In genomic region chr1:108691128-108691885, GRCh38 we compare ENCODE assay signal across 9 cellular contexts. TPM values are rescaled to one million over a fixed set of nuclear protein-coding genes. Genes with fewer than 3 reads are reported as not detected.
DNase-seq lines count a peak whose midpoint lies in the region; ATAC-seq and TF ChIP-seq lines count a peak whose summit lies in the region.
"Had no signal": no experiment of that assay in that cellular context is flagged by ENCODE, and none has a peak within 500 bp of the region (broad histone marks: within the 10 kb centered on the region; RNA-seq: fewer than 3 reads in every experiment).

No MANE protein-coding gene starts in this region.

- no peaks in the 10 kb centered on the region for H3K9me2 ChIP-seq in hepatocyte (replicated peaks; ENCODE audit: insufficient read depth)

- H3K4me2 ChIP-seq in hepatocyte: peak overlapping the region; percentile 88

- intact Hi-C loops in CD4-positive, alpha-beta memory T cell (cut with micrococcal nuclease): loop anchor here (5.0 kb wide), 1 partner anchor 136 kb away; no protein-coding TSS in a partner anchor

- H3K27me3 Mint-ChIP-seq in CD4-positive, alpha-beta memory T cell: no peaks in the 10 kb centered on the region
- no peaks in the 10 kb centered on the region; the same call in 1 of the 2 replicates for H3K27me3 Mint-ChIP-seq in HFFc6 (ENCODE audit: insufficient read depth)
- no peaks in the 10 kb centered on the region for H3K27me3 Mint-ChIP-seq in activated CD4-positive, alpha-beta memory T cell treated with anti-CD3 and anti-CD28 coated beads, Interleukin-2, amount 10 ng/mL, durations not matched to agents 7 days and 5 days

- peaks cover 42% of the 10 kb centered on the region for H3K4me1 ChIP-seq in CD4-positive, alpha-beta memory T cell (ENCODE audit: insufficient read depth, low read length)
- H3K4me1 ChIP-seq in hepatocyte (ENCODE audit: insufficient read depth): peaks cover 20% of the 10 kb centered on the region

- H3K27ac ChIP-seq in CD4-positive, alpha-beta memory T cell (ENCODE audit: low read depth, low read length): peak overlapping the region; percentile 98
- peak overlapping the region; percentile 96 for H3K27ac ChIP-seq in hepatocyte

- peak overlapping the region; percentile 90 to 97 (median 94) for H3K4me3 Mint-ChIP-seq in CD4-positive, alpha-beta memory T cell
- peak overlapping the region; percentile 99 for H3K4me3 Mint-ChIP-seq in HFFc6
- peak overlapping the region; percentile 91 for H3K4me3 Mint-ChIP-seq in activated CD4-positive, alpha-beta memory T cell treated with anti-CD3 and anti-CD28 coated beads, Interleukin-2, amount 10 ng/mL, durations not matched to agents 7 days and 5 days
- peak overlapping the region; percentile 97 for H3K4me3 Mint-ChIP-seq in stimulated activated effector memory CD8-positive, alpha-beta T cell treated with anti-CD3 and anti-CD28 coated beads, Interleukin-12 subunit alpha, Interleukin-12 subunit beta, amount 100 ng/mL, for 72 hours

- peaks cover 51% of the 10 kb centered on the region for H3K79me2 ChIP-seq in hepatocyte

- H4K20me1 ChIP-seq in hepatocyte (ENCODE audit: insufficient read depth, poor library complexity, severe bottlenecking): peaks cover 29% of the 10 kb centered on the region

- peak overlapping the region; percentile 96 to 99 (median 98) for H3K27ac Mint-ChIP-seq in CD4-positive, alpha-beta memory T cell
- peak overlapping the region; percentile 91 for H3K27ac Mint-ChIP-seq in HFFc6
- peak overlapping the region; percentile 96 for H3K27ac Mint-ChIP-seq in activated CD4-positive, alpha-beta memory T cell treated with anti-CD3 and anti-CD28 coated beads, Interleukin-2, amount 10 ng/mL, durations not matched to agents 7 days and 5 days
- peak overlapping the region; percentile 99 for H3K27ac Mint-ChIP-seq in stimulated activated effector memory CD8-positive, alpha-beta T cell treated with anti-CD3 and anti-CD28 coated beads, Interleukin-12 subunit alpha, Interleukin-12 subunit beta, amount 100 ng/mL, for 72 hours

- no peak for TF ChIP-seq CTCF in HFFc6 (IDR thresholded peaks at IDR 0.05)
- no peak for TF ChIP-seq CTCF in hepatocyte (IDR thresholded peaks at IDR 0.05; ENCODE audit: poor library complexity)

- no peaks in the 10 kb centered on the region for H3K27me3 ChIP-seq in CD4-positive, alpha-beta memory T cell (ENCODE audit: insufficient read depth, low read length)
- no peaks in the 10 kb centered on the region for H3K27me3 ChIP-seq in hepatocyte

- peaks cover 11% of the 10 kb centered on the region for H3K36me3 ChIP-seq in CD4-positive, alpha-beta memory T cell (ENCODE audit: insufficient read depth, low read length)
- no peaks in the 10 kb centered on the region for H3K36me3 ChIP-seq in hepatocyte (replicated peaks; ENCODE audit: insufficient read depth, low read depth)

- peak overlapping the region; percentile 68 to 94 for H3K4me3 ChIP-seq in CD4-positive, alpha-beta memory T cell (ENCODE audit: low read length in 2 of 2)
- peak overlapping the region; percentile 76 for H3K4me3 ChIP-seq in hepatocyte

- WGBS in hepatocyte (ENCODE audit: low lambda C conversion rate, missing lambda C conversion rate): 39% methylated on average over 11 of the region's 11 CpGs

- H2AFZ ChIP-seq in hepatocyte: peak overlapping the region; percentile 72

- H3K4me1 Mint-ChIP-seq in CD4-positive, alpha-beta memory T cell: peaks cover 18 to 57% (median 30%) of the 10 kb centered on the region in 4 donors
- peaks cover 42% of the 10 kb centered on the region for H3K4me1 Mint-ChIP-seq in HFFc6 (ENCODE audit: low read depth)
- H3K4me1 Mint-ChIP-seq in activated CD4-positive, alpha-beta memory T cell treated with anti-CD3 and anti-CD28 coated beads, Interleukin-2, amount 10 ng/mL, durations not matched to agents 7 days and 5 days: peaks cover 34% of the 10 kb centered on the region
- H3K4me1 Mint-ChIP-seq in stimulated activated effector memory CD8-positive, alpha-beta T cell treated with anti-CD3 and anti-CD28 coated beads, Interleukin-12 subunit alpha, Interleukin-12 subunit beta, amount 100 ng/mL, for 72 hours: peaks cover 24% of the 10 kb centered on the region

- no peak for ATAC-seq in stimulated activated effector memory CD8-positive, alpha-beta T cell treated with anti-CD3 and anti-CD28 coated beads, Interleukin-12 subunit alpha, Interleukin-12 subunit beta, amount 100 ng/mL, for 72 hours

- H3K9me3 ChIP-seq in CD4-positive, alpha-beta memory T cell (ENCODE audit: control insufficient read depth in 1 of 2, low read length in 2 of 2): no peaks in the 10 kb centered on the region
- H3K9me3 ChIP-seq in hepatocyte (ENCODE audit: low read depth): no peaks in the 10 kb centered on the region

- H3K36me3 Mint-ChIP-seq in CD4-positive, alpha-beta memory T cell: peaks cover 14 to 32% of the 10 kb centered on the region in 2 donors
- H3K36me3 Mint-ChIP-seq in HFFc6 (ENCODE audit: low read depth): peaks cover 32% of the 10 kb centered on the region
- H3K36me3 Mint-ChIP-seq in activated CD4-positive, alpha-beta memory T cell treated with anti-CD3 and anti-CD28 coated beads, Interleukin-2, amount 10 ng/mL, durations not matched to agents 7 days and 5 days (ENCODE audit: low read depth): peaks cover 32% of the 10 kb centered on the region
- H3K36me3 Mint-ChIP-seq in stimulated activated effector memory CD8-positive, alpha-beta T cell treated with anti-CD3 and anti-CD28 coated beads, Interleukin-12 subunit alpha, Interleukin-12 subunit beta, amount 100 ng/mL, for 72 hours: peaks cover 45% of the 10 kb centered on the region

- CTCF ChIA-PET in CD4-positive, alpha-beta memory T cell (lab: Charles Lee; ENCODE audit: partially characterized antibody): interaction anchor here (1.2 to 5.6 kb wide), 19 partner anchors 9 to 409 kb away, joined by 4 to 138 read pairs (median 8); partner anchors contain the start of genes EEIG2 and HENMT1
- CTCF ChIA-PET in activated CD4-positive, alpha-beta memory T cell treated with anti-CD3 and anti-CD28 coated beads, Interleukin-2, amount 10 ng/mL, durations not matched to agents 7 days and 5 days (lab: Charles Lee): interaction anchor here (1.1 to 4.8 kb wide), 17 partner anchors 11 to 491 kb away, joined by 3 to 64 read pairs (median 9); partner anchors contain the start of genes EEIG2, ELAPOR1, HENMT1 and SLC25A24

- peaks cover 0 to 2% (median 0%) of the 10 kb centered on the region in 8 donors for H3K9me3 Mint-ChIP-seq in CD4-positive, alpha-beta memory T cell
- H3K9me3 Mint-ChIP-seq in HFFc6: no peaks in the 10 kb centered on the region
- H3K9me3 Mint-ChIP-seq in activated CD4-positive, alpha-beta memory T cell treated with anti-CD3 and anti-CD28 coated beads, Interleukin-2, amount 10 ng/mL, durations not matched to agents 7 days and 5 days: no peaks in the 10 kb centered on the region
- H3K9me3 Mint-ChIP-seq in stimulated activated effector memory CD8-positive, alpha-beta T cell treated with anti-CD3 and anti-CD28 coated beads, Interleukin-12 subunit alpha, Interleukin-12 subunit beta, amount 100 ng/mL, for 72 hours: no peaks in the 10 kb centered on the region

- DNase-seq in CD4-positive, alpha-beta memory T cell: no peak
- no peak for DNase-seq in HFFc6
- DNase-seq in activated CD4-positive, alpha-beta memory T cell treated with anti-CD3 and anti-CD28 coated beads, Interleukin-2, amount 10 ng/mL, durations not matched to agents 7 days and 5 days: no peak
- no peak for DNase-seq in hepatocyte (ENCODE audit: low spot score)
- no peak for DNase-seq in stimulated activated effector memory CD8-positive, alpha-beta T cell treated with anti-CD3 and anti-CD28 coated beads, Interleukin-12 subunit alpha, Interleukin-12 subunit beta, amount 100 ng/mL, for 72 hours (ENCODE audit: low spot score in 2 of 2)
- DNase-seq in HCEC 1CT: no peak
- no peak for DNase-seq in EL
- no peak for DNase-seq in cerebellum (ENCODE audit: low spot score)

- POLR2A ChIA-PET in CD4-positive, alpha-beta memory T cell (lab: Charles Lee; ENCODE audit: partially characterized antibody): interaction anchor here (0.8 to 5.6 kb wide), 40 partner anchors 9 to 1648 kb away, joined by 3 to 445 read pairs (median 6); partner anchors contain the start of genes CLCC1, EEIG2, ELAPOR1 and FNDC7
- POLR2A ChIA-PET in activated CD4-positive, alpha-beta memory T cell treated with anti-CD3 and anti-CD28 coated beads, Interleukin-2, amount 10 ng/mL, durations not matched to agents 7 days and 5 days (lab: Charles Lee): interaction anchor here (0.8 to 5.6 kb wide), 45 partner anchors 9 to 1648 kb away, joined by 3 to 338 read pairs (median 5); partner anchors contain the start of genes EEIG2, GNAI3, HENMT1 and RBM15

RNA-seq across cellular contexts. Expression of gene PRPF38B, which starts 0.8 kb away (rescaled TPM):
- total RNA-seq in CD4-positive, alpha-beta memory T cell: 100 to 1,000 TPM; 124 to 126 TPM
- polyA plus RNA-seq in CD4-positive, alpha-beta memory T cell: 10 to 100 TPM; 11.9 to 35.8 TPM
- total RNA-seq in HFFc6 (2021; fragmentation: NEBNext Ultra II Directional; extraction: Animal tissue kit (Norgen Biotek cat#: 25700)): 10 to 100 TPM; 19.9 to 24.1 (median 23.7) TPM
- 10 to 100 TPM; 68.5 to 70.5 TPM for total RNA-seq in activated CD4-positive, alpha-beta memory T cell treated with anti-CD3 and anti-CD28 coated beads, Interleukin-2, amount 10 ng/mL, durations not matched to agents 7 days and 5 days
- total RNA-seq in hepatocyte (26.1 and 27.9 TPM in 2 replicates), cerebellum (25.0 TPM)
- polyA plus RNA-seq in hepatocyte: 30.1 and 41.4 TPM in 2 replicates

RNA-seq across cellular contexts. Expression of gene FNDC7, which starts 21.4 kb away (rescaled TPM):
- total RNA-seq in CD4-positive, alpha-beta memory T cell: under 1 TPM; 0.17 TPM
- under 1 TPM in 1 of 2 donors, not detected in 1; 0.10 TPM for polyA plus RNA-seq in CD4-positive, alpha-beta memory T cell
- under 1 TPM in 1 of 6 experiments, not detected in 5; 0.08 TPM for total RNA-seq in HFFc6 (2021; fragmentation: NEBNext Ultra II Directional; extraction: Animal tissue kit (Norgen Biotek cat#: 25700))
- under 1 TPM in 1 of 2 experiments, not detected in 1; 0.05 TPM for total RNA-seq in activated CD4-positive, alpha-beta memory T cell treated with anti-CD3 and anti-CD28 coated beads, Interleukin-2, amount 10 ng/mL, durations not matched to agents 7 days and 5 days
- total RNA-seq in hepatocyte: not detected in 2 replicates
- not detected in 2 replicates for polyA plus RNA-seq in hepatocyte
- 0.18 TPM for total RNA-seq in cerebellum
- total RNA-seq: HT1080 had no signal

RNA-seq across cellular contexts. Expression of gene HENMT1, which starts 30.4 kb away (rescaled TPM):
- total RNA-seq in CD4-positive, alpha-beta memory T cell: 10 to 100 TPM; 19.1 to 19.3 TPM
- 10 to 100 TPM; 33.4 to 33.9 TPM for polyA plus RNA-seq in CD4-positive, alpha-beta memory T cell
- 1 to 10 TPM in 2 of 6 experiments, under 1 TPM in 4; 0.37 to 2.7 (median 0.45) TPM for total RNA-seq in HFFc6 (2021; fragmentation: NEBNext Ultra II Directional; extraction: Animal tissue kit (Norgen Biotek cat#: 25700))
- total RNA-seq in activated CD4-positive, alpha-beta memory T cell treated with anti-CD3 and anti-CD28 coated beads, Interleukin-2, amount 10 ng/mL, durations not matched to agents 7 days and 5 days: 10 to 100 TPM; 26.7 to 27.3 TPM
- 4.4 and 4.7 TPM in 2 replicates for total RNA-seq in hepatocyte
- polyA plus RNA-seq in hepatocyte: 3.0 and 3.8 TPM in 2 replicates
- 17.2 TPM for total RNA-seq in cerebellum
- total RNA-seq: HT1080 had no signal

RNA-seq across cellular contexts. Expression of gene STXBP3, which starts 55.2 kb away (rescaled TPM):
- total RNA-seq in CD4-positive, alpha-beta memory T cell: 10 to 100 TPM; 90.9 to 92.5 TPM
- 10 to 100 TPM; 69.0 to 74.1 TPM for polyA plus RNA-seq in CD4-positive, alpha-beta memory T cell
- total RNA-seq in HFFc6 (2021; fragmentation: NEBNext Ultra II Directional; extraction: Animal tissue kit (Norgen Biotek cat#: 25700)): 10 to 100 TPM; 42.2 to 44.6 (median 43.5) TPM
- total RNA-seq in activated CD4-positive, alpha-beta memory T cell treated with anti-CD3 and anti-CD28 coated beads, Interleukin-2, amount 10 ng/mL, durations not matched to agents 7 days and 5 days: 10 to 100 TPM; 55.9 to 60.8 TPM
- total RNA-seq in hepatocyte: 55.7 and 77.5 TPM in 2 replicates
- 25.0 and 35.2 TPM in 2 replicates for polyA plus RNA-seq in hepatocyte
- 45.5 TPM for total RNA-seq in cerebellum
